ENCODE assay signal across 8 cellular contexts in the genomic region with DNA sequence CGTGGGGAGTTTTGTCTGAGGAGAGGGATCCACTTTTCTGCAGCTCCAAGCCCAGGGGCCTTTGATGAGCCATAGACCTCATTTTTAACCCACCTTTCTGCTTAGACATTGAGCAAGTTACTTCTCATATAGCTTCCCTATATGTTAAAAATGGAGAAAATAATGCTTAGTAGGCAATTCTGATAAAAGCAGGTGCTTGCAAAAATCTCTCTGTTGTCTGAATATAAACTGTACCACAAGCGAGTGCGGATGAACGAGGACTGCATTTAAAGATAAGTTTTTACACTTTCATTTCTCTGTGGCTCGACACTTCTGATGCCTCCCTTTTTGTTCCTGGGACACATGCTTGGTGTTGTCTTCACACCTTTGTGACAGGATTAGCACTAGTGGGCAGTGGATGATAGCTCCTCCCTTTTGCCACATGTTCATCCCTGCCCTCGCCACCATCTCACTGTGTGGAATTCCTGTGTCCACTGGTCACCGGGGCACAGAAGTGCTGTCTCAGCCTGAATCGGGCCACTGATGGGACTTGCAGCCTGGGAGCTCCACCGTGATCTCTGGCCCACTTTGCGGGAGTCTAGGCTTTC. TPM values are rescaled to one million over a fixed set of nuclear protein-coding genes. Genes with fewer than 3 reads are reported as not detected.
DNase-seq lines count a peak whose midpoint lies in the region; FAIRE-seq and TF ChIP-seq lines count a peak whose summit lies in the region.

No MANE protein-coding gene starts in this region.

- no peak for FAIRE-seq in H1 (lab: Jason Lieb, UNC)

- H3K23me2 ChIP-seq in H1 (ENCODE audit: low read depth, low read length) = peaks cover 4% of the 10 kb centered on the region; the same call in 1 of the 2 replicates

- no peak overlapping the region for H3K4ac ChIP-seq in H1 (replicated peaks; ENCODE audit: insufficient read length, low read depth, low read length)

- peak overlapping the region; percentile 20; the same call in 1 of the 2 replicates for H3K18ac ChIP-seq in H1 (ENCODE audit: extremely low read depth, low read length)

- no peaks in the 10 kb centered on the region for H3K27me3 ChIP-seq in GM06990 (replicated peaks; ENCODE audit: control insufficient read depth, insufficient read depth, low read length)
- H3K27me3 ChIP-seq in H1 (replicated peaks in 1 of 4; ENCODE audit: control insufficient read depth in 3 of 4, extremely low read depth in 1 of 4, insufficient read depth in 3 of 4, low read length in 3 of 4) = no peaks in the 10 kb centered on the region
- H3K27me3 ChIP-seq in parathyroid adenoma (ENCODE audit: control insufficient read depth, insufficient read depth, low read length) = no peaks in the 10 kb centered on the region
- no peaks in the 10 kb centered on the region for H3K27me3 ChIP-seq in prostate gland (replicated peaks; ENCODE audit: insufficient read depth)

- H3K9ac ChIP-seq in H1 (replicated peaks in 1 of 4; ENCODE audit: extremely low read depth in 1 of 4, low read depth in 3 of 4, low read length in 3 of 4) (peak overlapping the region; percentile 34 to 89 (median 80); a peak in 5 of 7 replicates), parathyroid adenoma (no peak overlapping the region)

- no peak overlapping the region for H2BK20ac ChIP-seq in H1 (ENCODE audit: low read length)

- H2BK120ac ChIP-seq in H1 (replicated peaks; ENCODE audit: low read depth, low read length) = no peak overlapping the region

- H4K20me1 ChIP-seq in OCI-LY7 (ENCODE audit: insufficient read depth, low read length) (no peaks in the 10 kb centered on the region), H1 (replicated peaks in 1 of 2; ENCODE audit: control insufficient read depth in 1 of 2, insufficient read depth in 2 of 2, low read length in 2 of 2) (peaks cover 2 to 8% of the 10 kb centered on the region in 2 experiments)

- TF ChIP-seq EP300 in H1 (IDR thresholded peaks at IDR 0.05; ENCODE audit: borderline replicate concordance in 1 of 2, low read depth in 2 of 2, low read length in 2 of 2) = no peak

- H3K14ac ChIP-seq in H1 (ENCODE audit: insufficient read length) = no peak overlapping the region

- intact Hi-C loops in OCI-LY7 (cut with micrococcal nuclease; ENCODE audit: unreplicated experiment) = loop anchor here (5.0 kb wide), 1 partner anchor 53 kb away; the partner anchor contains the start of gene ENOSF1
- intact Hi-C loops in prostate gland (cut with DNase I) = loop anchor here (5.0 kb wide), 1 partner anchor 53 kb away; the partner anchor contains the start of gene ENOSF1

- TF ChIP-seq POLR2A in H1 (IDR thresholded peaks at IDR 0.05; ENCODE audit: control extremely low read depth in 1 of 2, low read depth in 2 of 2, low read length in 2 of 2) = no peak
- no peak for TF ChIP-seq POLR2A in prostate gland (IDR thresholded peaks at IDR 0.05)

- H3K4me2 ChIP-seq in OCI-LY7 (ENCODE audit: low read length) (peak overlapping the region; percentile 91), H1 (ENCODE audit: insufficient read depth in 1 of 2, low read depth in 2 of 2, low read length in 2 of 2) (peak overlapping the region; percentile 78), parathyroid adenoma (ENCODE audit: low read length) (peak overlapping the region; percentile 83)

- no peak overlapping the region for H2BK12ac ChIP-seq in H1 (ENCODE audit: low read depth, low read length)

- peaks cover 11% of the 10 kb centered on the region for H3K79me1 ChIP-seq in H1 (ENCODE audit: low read depth, low read length)

- H2BK15ac ChIP-seq in H1 (ENCODE audit: low read length) = no peak overlapping the region

- peaks cover 58% of the 10 kb centered on the region for H3K79me2 ChIP-seq in OCI-LY7 (ENCODE audit: insufficient read depth, low read depth, low read length)
- peaks cover 0 to 45% of the 10 kb centered on the region in 2 experiments; a peak in 3 of 4 replicates for H3K79me2 ChIP-seq in H1 (ENCODE audit: control insufficient read depth in 1 of 2, insufficient read depth in 2 of 2, low read length in 2 of 2)
- no peaks in the 10 kb centered on the region for H3K79me2 ChIP-seq in parathyroid adenoma

- peaks cover 4% of the 10 kb centered on the region; the same call in 1 of the 2 replicates for H3K9me3 ChIP-seq in OCI-LY7 (ENCODE audit: low read length)
- peaks cover 5 to 7% of the 10 kb centered on the region in 2 experiments; a peak in 3 of 4 replicates for H3K9me3 ChIP-seq in H1 (ENCODE audit: insufficient read depth in 2 of 2, low read depth in 1 of 2, low read length in 1 of 2)
- H3K9me3 ChIP-seq in parathyroid adenoma (ENCODE audit: control insufficient read depth, low read length) = no peaks in the 10 kb centered on the region
- H3K9me3 ChIP-seq in prostate gland = no peaks in the 10 kb centered on the region

- H3K27ac ChIP-seq in OCI-LY7 (ENCODE audit: low read depth, low read length, poor library complexity, severe bottlenecking) (peak overlapping the region; percentile 91), H1 (ENCODE audit: low read depth, low read length) (no peak overlapping the region; the same call in 1 of the 2 replicates), parathyroid adenoma (no peak overlapping the region), prostate gland (no peak overlapping the region)

- no peak overlapping the region for H2BK5ac ChIP-seq in H1 (ENCODE audit: low read depth, low read length)

- H4K8ac ChIP-seq in H1 (ENCODE audit: extremely low read depth, insufficient read depth, low read length) = no peak overlapping the region

- CTCF ChIA-PET in OCI-LY7 (lab: Charles Lee; ENCODE audit: unreplicated experiment) = no interaction called here
- CTCF ChIA-PET in H1 (lab: Charles Lee; ENCODE audit: partially characterized antibody) = interaction anchor here (0.6 to 2.1 kb wide), 10 partner anchors 9 to 173 kb away, joined by 3 to 5 read pairs (median 3); no protein-coding TSS in a partner anchor

- H3K56ac ChIP-seq in H1 (replicated peaks; ENCODE audit: insufficient read length, low read depth, low read length) = no peak overlapping the region

- H2AFZ ChIP-seq in OCI-LY7 (ENCODE audit: low read length) = no peak overlapping the region; the same call in 1 of the 2 replicates
- no peak overlapping the region for H2AFZ ChIP-seq in H1 (ENCODE audit: low read length)
- H2AFZ ChIP-seq in parathyroid adenoma = no peak overlapping the region

- peak overlapping the region; percentile 91 for H4K91ac ChIP-seq in H1 (replicated peaks; ENCODE audit: insufficient read length, low read length)

- peaks cover 24% of the 10 kb centered on the region for H3K4me1 ChIP-seq in OCI-LY7 (ENCODE audit: insufficient read depth, low read length, poor library complexity, severe bottlenecking)
- peaks cover 0 to 10% (median 5%) of the 10 kb centered on the region in 4 experiments; a peak in 5 of 7 replicates for H3K4me1 ChIP-seq in H1 (replicated peaks in 1 of 4; ENCODE audit: control insufficient read depth in 3 of 4, insufficient read depth in 4 of 4, low read length in 3 of 4)
- H3K4me1 ChIP-seq in parathyroid adenoma = no peaks in the 10 kb centered on the region
- no peaks in the 10 kb centered on the region for H3K4me1 ChIP-seq in prostate gland (replicated peaks)

- no peak overlapping the region for H4K5ac ChIP-seq in H1 (ENCODE audit: insufficient read length, low read depth, low read length)

- peak overlapping the region; percentile 90 for H3K4me3 ChIP-seq in GM06990 (replicated peaks; ENCODE audit: low read depth, low read length)
- peak overlapping the region; percentile 97 for H3K4me3 ChIP-seq in OCI-LY7 (ENCODE audit: low read depth, low read length, poor library complexity, severe bottlenecking)
- peak overlapping the region; percentile 78 to 96 (median 90) for H3K4me3 ChIP-seq in H1 (ENCODE audit: extremely low read depth in 1 of 4, insufficient read depth in 2 of 4, low read depth in 3 of 4, low read length in 4 of 4)
- no peak overlapping the region for H3K4me3 ChIP-seq in parathyroid adenoma (ENCODE audit: low read depth, low read length)
- H3K4me3 ChIP-seq in prostate gland = no peak overlapping the region

- BruUV-seq in OCI-LY7 (replicated peaks; lab: Mats Ljungman, UMichigan) = TSS peak; percentile 50

- H2AK5ac ChIP-seq in H1 (ENCODE audit: low read depth, low read length) = no peak overlapping the region

- 84% methylated on average over 10 of the region's 10 CpGs; no CpG with 5 or more reads in 1 of the 2 experiments for WGBS in H1 (ENCODE audit: extremely low coverage in 1 of 2, insufficient coverage in 1 of 2, insufficient read length in 1 of 2, insufficient replicate concordance in 2 of 2, low coverage in 1 of 2, low lambda C conversion rate in 2 of 2, missing lambda C conversion rate in 1 of 2), 2 experiments
- WGBS in prostate gland = 86% methylated on average over 10 of the region's 10 CpGs

- no peak for TF ChIP-seq CTCF in GM06990 (IDR thresholded peaks at IDR 0.05; ENCODE audit: insufficient read depth, low read length, poor library complexity, severe bottlenecking)
- no peak for TF ChIP-seq CTCF in OCI-LY7 (conservative IDR thresholded peaks at IDR 0.05; ENCODE audit: low read length)
- TF ChIP-seq CTCF in H1 (IDR thresholded peaks at IDR 0.05; ENCODE audit: control extremely low read depth in 1 of 3, insufficient read depth in 1 of 3, low read depth in 1 of 3, low read length in 3 of 3) = no peak
- TF ChIP-seq CTCF in parathyroid adenoma (IDR thresholded peaks at IDR 0.05) = no peak
- TF ChIP-seq CTCF in prostate gland (IDR thresholded peaks at IDR 0.05) = no peak

- no peak for DNase-seq in GM06990 (ENCODE audit: extremely low read depth, insufficient read length)
- no peak for DNase-seq in OCI-LY7 (ENCODE audit: low spot score)
- no peak for DNase-seq in H1 (ENCODE audit: low read depth in 1 of 2, low spot score in 2 of 2)
- no peak for DNase-seq in NCI-H1694 (lab: John Stamatoyannopoulos, UW)
- no peak for DNase-seq in prostate gland (ENCODE audit: low spot score)
- DNase-seq in SKM-1 (lab: John Stamatoyannopoulos, UW; ENCODE audit: unreplicated experiment) = no peak
- no peak for DNase-seq in cerebellar cortex (ENCODE audit: low spot score)

- H3K9me2 ChIP-seq in OCI-LY7 (ENCODE audit: insufficient read depth, low read length) = no peaks in the 10 kb centered on the region

- POLR2A ChIA-PET in OCI-LY7 (lab: Charles Lee) (interaction anchor here (0.6 to 2.2 kb wide), 5 partner anchors 9 to 388 kb away, joined by 3 to 9 read pairs (median 5); no protein-coding TSS in a partner anchor), H1 (lab: Charles Lee; ENCODE audit: partially characterized antibody) (interaction anchor here (0.8 to 3.1 kb wide), 10 partner anchors 9 to 400 kb away, joined by 3 to 14 read pairs (median 4); partner anchors contain the start of genes ENOSF1 and THOC1)

- no peak for TF ChIP-seq RAD21 in H1 (IDR thresholded peaks at IDR 0.05 in 1 of 2, conservative IDR thresholded peaks at IDR 0.05 in 1 of 2; ENCODE audit: low read depth in 2 of 2, low read length in 2 of 2)

- H3K23ac ChIP-seq in H1 (ENCODE audit: insufficient read length) = no peak overlapping the region

- peaks cover 12% of the 10 kb centered on the region for H3K36me3 ChIP-seq in GM06990 (ENCODE audit: control insufficient read depth, insufficient read depth, low read length)
- peaks cover 43% of the 10 kb centered on the region for H3K36me3 ChIP-seq in OCI-LY7 (ENCODE audit: insufficient read depth, low read length)
- peaks cover 10 to 34% (median 16%) of the 10 kb centered on the region in 4 experiments; a peak in 7 of 8 replicates for H3K36me3 ChIP-seq in H1 (ENCODE audit: control insufficient read depth in 2 of 4, insufficient read depth in 4 of 4, low read length in 3 of 4)
- H3K36me3 ChIP-seq in parathyroid adenoma (ENCODE audit: control insufficient read depth, insufficient read depth, low read length) = no peaks in the 10 kb centered on the region
- no peaks in the 10 kb centered on the region for H3K36me3 ChIP-seq in prostate gland

RNA-seq across cellular contexts. Expression of gene TYMS, which starts 1.6 kb away (rescaled TPM):
- 86.2 and 90.7 TPM in 2 replicates for total RNA-seq in OCI-LY7 (2014; rRNA removed; shearing (Covaris generic))
- total RNA-seq in OCI-LY7 (2022) (196 and 210 TPM in 2 replicates), prostate gland (1 to 10 TPM; 8.2 to 9.6 TPM)
- 85.1 and 91.9 TPM in 2 replicates for total RNA-seq in H1 (2021; fragmentation: NEBNext Ultra II Directional; extraction: Animal tissue kit (Norgen Biotek cat#: 25700))
- 76.8 and 110 TPM in 2 replicates for polyA plus RNA-seq in H1 (2011; rRNA removed)
- polyA plus RNA-seq in H1 (2011; cell fraction: cytosol; rRNA removed) = 78.5 TPM
- polyA plus RNA-seq in H1 (2011; cell fraction: nucleus; rRNA removed) = 120 TPM
- polyA plus RNA-seq in H1 (2012, experiment 1 of 2) = 99.4 to 132 TPM (median 113 TPM) in 4 replicates
- 51.6 TPM for polyA plus RNA-seq in H1 (2012, experiment 2 of 2)
- 58.5 TPM for polyA plus RNA-seq in H1 (2013, experiment 1 of 2)
- polyA plus RNA-seq in H1 (2013, experiment 2 of 2) = 58.9 TPM
- polyA minus RNA-seq in H1 (2011; rRNA and poly(A)+ RNA removed) = 117 and 187 TPM in 2 replicates
- 74.1 TPM for polyA minus RNA-seq in H1 (2011; cell fraction: cytosol; rRNA and poly(A)+ RNA removed)
- polyA minus RNA-seq in H1 (2011; cell fraction: nucleus; rRNA and poly(A)+ RNA removed) = 26.6 TPM

RNA-seq across cellular contexts. Expression of gene ENOSF1, which starts 53.4 kb away (rescaled TPM):
- 30.5 and 40.1 TPM in 2 replicates for total RNA-seq in OCI-LY7 (2014; rRNA removed; shearing (Covaris generic))
- total RNA-seq in OCI-LY7 (2022) = 44.0 and 47.0 TPM in 2 replicates
- 25.6 and 26.4 TPM in 2 replicates for total RNA-seq in H1 (2021; fragmentation: NEBNext Ultra II Directional; extraction: Animal tissue kit (Norgen Biotek cat#: 25700))
- polyA plus RNA-seq in H1 (2011; rRNA removed) = 15.4 and 17.6 TPM in 2 replicates
- polyA plus RNA-seq in H1 (2011; cell fraction: cytosol; rRNA removed) = 23.2 TPM
- 76.0 TPM for polyA plus RNA-seq in H1 (2011; cell fraction: nucleus; rRNA removed)
- polyA plus RNA-seq in H1 (2012, experiment 1 of 2) = 27.7 to 38.4 TPM (median 34.8 TPM) in 4 replicates
- polyA plus RNA-seq in H1 (2012, experiment 2 of 2) = 9.0 TPM
- polyA plus RNA-seq in H1 (2013, experiment 1 of 2) = 15.4 TPM
- 11.1 TPM for polyA plus RNA-seq in H1 (2013, experiment 2 of 2)
- polyA minus RNA-seq in H1 (2011; rRNA and poly(A)+ RNA removed) = 36.7 and 42.8 TPM in 2 replicates
- 34.8 TPM for polyA minus RNA-seq in H1 (2011; cell fraction: cytosol; rRNA and poly(A)+ RNA removed)
- polyA minus RNA-seq in H1 (2011; cell fraction: nucleus; rRNA and poly(A)+ RNA removed) = 66.9 TPM
- total RNA-seq in prostate gland = 100 to 1,000 TPM in 1 of 2 donors, 10 to 100 TPM in 1; 84.8 to 114 TPM

Comparison
In these comparisons a context has a peak if more than half of its experiments do, and no peak if none do; other contexts are left out.
1. H3K4me3 ChIP-seq: peak in GM06990 (single experiment), OCI-LY7 (single experiment) and H1 (4 of 4); none in parathyroid adenoma (single experiment) and prostate gland (0 of 2).
2. Peak in every context shown above with its lines, with median percentiles within 50 percentile points of each other: H3K4me2 ChIP-seq.